ENCODE assay signal across 23 cellular contexts in the genomic region with DNA sequence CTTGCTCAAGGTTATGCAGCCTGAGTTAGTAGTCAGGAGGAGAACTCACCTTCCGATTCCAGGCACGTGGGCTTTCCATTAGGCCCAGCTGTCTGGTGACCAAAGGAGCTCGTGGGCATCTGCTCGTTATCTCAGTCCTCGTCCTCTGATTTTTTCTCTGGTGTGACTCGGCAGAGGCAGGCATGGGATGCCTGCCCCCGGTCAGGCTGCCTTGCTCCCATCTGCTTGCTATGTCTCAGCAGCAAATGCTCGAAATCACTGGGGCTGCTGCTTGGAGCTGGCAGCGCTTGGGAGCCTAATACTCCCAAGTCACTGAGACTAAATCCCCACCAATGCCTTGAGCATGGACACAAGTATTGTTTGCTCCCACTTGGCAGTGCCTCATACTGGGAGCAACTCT.
"Had no signal": no experiment of that assay in that cellular context is flagged by ENCODE, and none has a peak within 500 bp of the region (broad histone marks: within the 10 kb centered on the region; RNA-seq: fewer than 3 reads in every experiment).

No MANE protein-coding gene starts in this region.

- H3K36me3 Mint-ChIP-seq: activated CD8-positive, alpha-beta memory T cell treated with anti-CD3 and anti-CD28 coated beads, Interleukin-2, amount 10 ng/mL, durations not matched to agents 7 days and 5 days; activated naive CD4-positive, alpha-beta T cell treated with anti-CD3 and anti-CD28 coated beads, Interleukin-2, amount 50 U/mL, for 24 hours; mesothelial cell of epicardium; naive thymus-derived CD8-positive, alpha-beta T cell had no signal

- H3K27me3 Mint-ChIP-seq: activated CD4-positive, alpha-beta T cell treated with anti-CD3 and anti-CD28 coated beads for 36 hours; activated CD8-positive, alpha-beta memory T cell treated with anti-CD3 and anti-CD28 coated beads, Interleukin-2, amount 10 ng/mL, durations not matched to agents 7 days and 5 days; activated naive CD4-positive, alpha-beta T cell treated with anti-CD3 and anti-CD28 coated beads, Interleukin-2, amount 50 U/mL, for 24 hours; activated naive CD8-positive, alpha-beta T cell treated with anti-CD3 and anti-CD28 coated beads, Interleukin-2, amount 50 U/mL, for 24 hours; naive thymus-derived CD8-positive, alpha-beta T cell had no signal

- H3K27ac ChIP-seq: breast epithelium, epithelial cell of prostate, right atrium auricular region, spleen, testis, transverse colon had no signal

- H3K36me3 ChIP-seq: breast epithelium, right atrium auricular region, spleen, transverse colon had no signal

- H3K4me1 ChIP-seq: breast epithelium, right atrium auricular region, spleen, testis, transverse colon had no signal

- DNase-seq: activated CD4-positive, alpha-beta T cell treated with anti-CD3 and anti-CD28 coated beads for 36 hours; activated CD4-positive, CD25-positive, alpha-beta regulatory T cell; activated CD8-positive, alpha-beta memory T cell treated with anti-CD3 and anti-CD28 coated beads, Interleukin-2, amount 10 ng/mL, durations not matched to agents 7 days and 5 days; activated CD8-positive, alpha-beta T cell treated with anti-CD3 and anti-CD28 coated beads, Interleukin-2, amount 10 ng/mL, durations not matched to agents 7 days and 5 days; activated naive CD8-positive, alpha-beta T cell treated with anti-CD3 and anti-CD28 coated beads, Interleukin-2, amount 50 U/mL, for 24 hours; activated T-cell treated with anti-CD3 and anti-CD28 coated beads, Interleukin-2, amount 50 U/mL, for 48 hours; dermis blood vessel endothelial cell; effector CD4-positive, alpha-beta T cell; left cardiac atrium; mammary epithelial cell; spleen; stimulated activated CD4-positive, alpha-beta T cell treated with anti-CD3 and anti-CD28 coated beads, Interleukin-2, amount 100 ng/mL, for 48 hours; stimulated activated naive CD8-positive, alpha-beta T cell treated with anti-CD3 and anti-CD28 coated beads, Interleukin-15, Interleukin-2, amounts not matched to agents 100 U/mL and 50 U/mL, for 24 hours; testis; transverse colon had no signal

- H3K9me3 ChIP-seq: breast epithelium, right atrium auricular region, spleen, testis, transverse colon had no signal

- H3K4me3 ChIP-seq: breast epithelium, right atrium auricular region, spleen, testis, transverse colon had no signal

- H3K4me3 Mint-ChIP-seq: activated CD4-positive, alpha-beta T cell treated with anti-CD3 and anti-CD28 coated beads for 36 hours; activated CD8-positive, alpha-beta memory T cell treated with anti-CD3 and anti-CD28 coated beads, Interleukin-2, amount 10 ng/mL, durations not matched to agents 7 days and 5 days; activated CD8-positive, alpha-beta T cell treated with anti-CD3 and anti-CD28 coated beads, Interleukin-2, amount 10 ng/mL, durations not matched to agents 7 days and 5 days; activated naive CD4-positive, alpha-beta T cell treated with anti-CD3 and anti-CD28 coated beads, Interleukin-2, amount 50 U/mL, for 24 hours; activated naive CD8-positive, alpha-beta T cell treated with anti-CD3 and anti-CD28 coated beads, Interleukin-2, amount 50 U/mL, for 24 hours; mesothelial cell of epicardium; neural crest cell had no signal

- H3K27ac Mint-ChIP-seq: activated CD4-positive, alpha-beta T cell treated with anti-CD3 and anti-CD28 coated beads for 36 hours; activated CD8-positive, alpha-beta memory T cell treated with anti-CD3 and anti-CD28 coated beads, Interleukin-2, amount 10 ng/mL, durations not matched to agents 7 days and 5 days; activated CD8-positive, alpha-beta T cell treated with anti-CD3 and anti-CD28 coated beads, Interleukin-2, amount 10 ng/mL, durations not matched to agents 7 days and 5 days; activated naive CD4-positive, alpha-beta T cell treated with anti-CD3 and anti-CD28 coated beads, Interleukin-2, amount 50 U/mL, for 24 hours; activated naive CD8-positive, alpha-beta T cell treated with anti-CD3 and anti-CD28 coated beads, Interleukin-2, amount 50 U/mL, for 24 hours; activated T-helper 2 cell treated with anti-CD3 and anti-CD28 coated beads, Interferon-gamma antibody, Interleukin-2, Interleukin-4, amounts not matched to agents 10 μg/mL and 5 μg/mL and 100 μg/mL, durations not matched to agents 14 hours and 24 hours and 36 hours; mesothelial cell of epicardium; naive thymus-derived CD8-positive, alpha-beta T cell had no signal

- H3K4me1 Mint-ChIP-seq: activated CD8-positive, alpha-beta memory T cell treated with anti-CD3 and anti-CD28 coated beads, Interleukin-2, amount 10 ng/mL, durations not matched to agents 7 days and 5 days; activated naive CD4-positive, alpha-beta T cell treated with anti-CD3 and anti-CD28 coated beads, Interleukin-2, amount 50 U/mL, for 24 hours had no signal

- ATAC-seq: activated CD4-positive, alpha-beta T cell treated with anti-CD3 and anti-CD28 coated beads for 36 hours; activated CD8-positive, alpha-beta memory T cell treated with anti-CD3 and anti-CD28 coated beads, Interleukin-2, amount 10 ng/mL, durations not matched to agents 7 days and 5 days; activated CD8-positive, alpha-beta T cell treated with anti-CD3 and anti-CD28 coated beads, Interleukin-2, amount 10 ng/mL, durations not matched to agents 7 days and 5 days; activated naive CD8-positive, alpha-beta T cell treated with anti-CD3 and anti-CD28 coated beads, Interleukin-2, amount 50 U/mL, for 24 hours; left cardiac atrium; naive thymus-derived CD8-positive, alpha-beta T cell; stimulated activated naive CD8-positive, alpha-beta T cell treated with anti-CD3 and anti-CD28 coated beads, Interleukin-15, Interleukin-2, amounts not matched to agents 100 U/mL and 50 U/mL, for 24 hours had no signal

- H3K9me3 Mint-ChIP-seq: activated naive CD4-positive, alpha-beta T cell treated with anti-CD3 and anti-CD28 coated beads, Interleukin-2, amount 50 U/mL, for 24 hours; activated naive CD8-positive, alpha-beta T cell treated with anti-CD3 and anti-CD28 coated beads, Interleukin-2, amount 50 U/mL, for 24 hours; activated T-helper 2 cell treated with anti-CD3 and anti-CD28 coated beads, Interferon-gamma antibody, Interleukin-2, Interleukin-4, amounts not matched to agents 10 μg/mL and 5 μg/mL and 100 μg/mL, durations not matched to agents 14 hours and 24 hours and 36 hours; mesothelial cell of epicardium; naive thymus-derived CD8-positive, alpha-beta T cell; neural crest cell had no signal

- H3K27me3 ChIP-seq: breast epithelium, right atrium auricular region, spleen, testis, transverse colon had no signal
